In genomic region chr3:166902374-166902773, GRCh38 we compare ENCODE assay signal across 26 cellular contexts.
DNase-seq lines count a peak whose midpoint lies in the region; ATAC-seq and TF ChIP-seq lines count a peak whose summit lies in the region.
"Had no signal": no experiment of that assay in that cellular context is flagged by ENCODE, and none has a peak within 500 bp of the region (broad histone marks: within the 10 kb centered on the region; RNA-seq: fewer than 3 reads in every experiment).

No MANE protein-coding gene starts in this region.

- no peak overlapping the region for H3K56ac ChIP-seq in IMR-90 (ENCODE audit: extremely low read depth, insufficient read depth, low read length)

- no peak overlapping the region for H3K4me3 ChIP-seq in IMR-90 (ENCODE audit: insufficient read depth, low read depth, low read length)
- no peak overlapping the region for H3K4me3 ChIP-seq in SJCRH30
- H3K4me3 ChIP-seq: ascending aorta, upper lobe of right lung had no signal

- no peak overlapping the region for H2AK5ac ChIP-seq in IMR-90 (ENCODE audit: low read depth, low read length)

- no peak overlapping the region for H3K9ac ChIP-seq in IMR-90 (ENCODE audit: low read depth, low read length)
- H3K9ac ChIP-seq: KMS-11 had no signal

- dilution Hi-C loops in IMR-90 (cut with HindIII; ENCODE audit: low sequenced_read_pairs, unreplicated experiment): no loop called here

- no peak overlapping the region for H3K18ac ChIP-seq in IMR-90 (ENCODE audit: low read depth, low read length)

- H3K23ac ChIP-seq in IMR-90 (ENCODE audit: low read depth, low read length): no peak overlapping the region

- no peak overlapping the region for H2BK120ac ChIP-seq in IMR-90 (ENCODE audit: low read depth, low read length)

- POLR2A ChIA-PET in IMR-90 (lab: Charles Lee; ENCODE audit: unreplicated experiment): no interaction called here

- H3K4me1 ChIP-seq in IMR-90 (ENCODE audit: control insufficient read depth, insufficient read depth, low read length) (no peaks in the 10 kb centered on the region), SJCRH30 (no peaks in the 10 kb centered on the region)
- H3K4me1 ChIP-seq: ascending aorta, upper lobe of right lung had no signal

- no peak overlapping the region for H4K5ac ChIP-seq in IMR-90 (ENCODE audit: low read depth, low read length)

- H3K9me3 ChIP-seq in IMR-90 (ENCODE audit: control insufficient read depth, insufficient read depth, low read length) (no peaks in the 10 kb centered on the region), SJCRH30 (replicated peaks) (no peaks in the 10 kb centered on the region)
- H3K9me3 ChIP-seq: ascending aorta, upper lobe of right lung had no signal

- H2BK20ac ChIP-seq in IMR-90 (ENCODE audit: low read depth, low read length): no peak overlapping the region

- no peak overlapping the region for H2BK5ac ChIP-seq in IMR-90 (ENCODE audit: low read depth, low read length, poor library complexity, severe bottlenecking)

- no peak overlapping the region for H2BK15ac ChIP-seq in IMR-90 (ENCODE audit: low read depth, low read length)

- TF ChIP-seq RAD21 in IMR-90 (IDR thresholded peaks at IDR 0.05; ENCODE audit: low read length): peak; percentile 21; the same call in 1 of the 2 replicates

- H3K27ac ChIP-seq in 22Rv1 (no peak overlapping the region), IMR-90 (ENCODE audit: insufficient read depth, low read length) (no peak overlapping the region), VCaP (no peak overlapping the region), SJCRH30 (no peak overlapping the region)
- H3K27ac ChIP-seq: ascending aorta, KMS-11, upper lobe of right lung had no signal

- BruUV-seq in IMR-90 (replicated peaks; lab: Mats Ljungman, UMichigan): no TSS peak

- H3K4me2 ChIP-seq in IMR-90 (ENCODE audit: low read depth, low read length): no peak overlapping the region
- H3K4me2 ChIP-seq: KMS-11 had no signal

- TF ChIP-seq POLR2A in IMR-90 (IDR thresholded peaks at IDR 0.05; ENCODE audit: low read depth, low read length): no peak

- ATAC-seq in IMR-90 (ENCODE audit: low read depth): no peak
- ATAC-seq: activated naive CD4-positive, alpha-beta T cell treated with anti-CD3 and anti-CD28 coated beads, Interleukin-2, amount 50 U/mL, for 72 hours; left colon; stimulated activated effector memory CD8-positive, alpha-beta T cell treated with anti-CD3 and anti-CD28 coated beads, Interleukin-12 subunit alpha, Interleukin-12 subunit beta, amount 100 ng/mL, for 72 hours; upper lobe of right lung had no signal

- no peak overlapping the region for H2AK9ac ChIP-seq in IMR-90 (replicated peaks; ENCODE audit: low read depth, low read length, poor library complexity)

- no peak overlapping the region for H2AFZ ChIP-seq in IMR-90 (replicated peaks; ENCODE audit: low read length, poor library complexity)

- H3K9me1 ChIP-seq in IMR-90 (ENCODE audit: insufficient read depth, low read length): no peaks in the 10 kb centered on the region

- CTCF ChIA-PET in IMR-90 (lab: Yijun Ruan, JAX): no interaction called here

- H3K36me3 ChIP-seq in IMR-90 (ENCODE audit: control insufficient read depth, insufficient read depth, low read length): no peaks in the 10 kb centered on the region
- no peaks in the 10 kb centered on the region for H3K36me3 ChIP-seq in SJCRH30
- H3K36me3 ChIP-seq: ascending aorta, upper lobe of right lung had no signal

- H4K20me1 ChIP-seq in IMR-90 (ENCODE audit: insufficient read depth, low read length): no peaks in the 10 kb centered on the region

- no peaks in the 10 kb centered on the region for H3K79me1 ChIP-seq in IMR-90 (ENCODE audit: low read depth in 1 of 2, low read length in 2 of 2)

- TF ChIP-seq CTCF in 22Rv1 (IDR thresholded peaks at IDR 0.05) (0 out of 2 replicates have a peak, but pooled peaks have one; percentile 10), IMR-90 (conservative IDR thresholded peaks at IDR 0.05; ENCODE audit: low read depth, low read length) (peak; percentile 25; the same call in 1 of the 2 replicates), VCaP (conservative IDR thresholded peaks at IDR 0.05) (peak; percentile 64)

- H4K91ac ChIP-seq in IMR-90 (ENCODE audit: insufficient read depth, low read depth, low read length): no peak overlapping the region

- DNase-seq in IMR-90: no peak
- DNase-seq in iris pigment epithelial cell (ENCODE audit: low read depth): peak; percentile 1
- no peak for DNase-seq in HuH-7 (ENCODE audit: low spot score)
- no peak for DNase-seq in SJCRH30
- DNase-seq in H4 (ENCODE audit: low spot score): no peak
- DNase-seq in activated CD4-positive, alpha-beta T cell treated with anti-CD3 and anti-CD28 coated beads, Interleukin-2, amount 50 U/mL, for 4 hours: no peak
- DNase-seq: activated B cell treated with CpG ODN at 0.5 μM for 24 hours; C1 segment of cervical spinal cord; head of caudate nucleus; left colon; NCI-H1694; NCI-H2171; NCI-H524 treated with DMSO at 0.1 percent for 48 hours; NK-92 treated with Interleukin-12 subunit alpha and Interleukin-12 subunit beta, amount 100 ng/mL, for 24 hours; occipital lobe; RPMI8226; stimulated activated CD4-positive, alpha-beta T cell treated with anti-CD3 and anti-CD28 coated beads, Interleukin-2, amount 100 ng/mL, for 48 hours; substantia nigra; T1000; upper lobe of right lung had no signal

- H3K14ac ChIP-seq in IMR-90 (replicated peaks; ENCODE audit: low read depth, low read length): no peak overlapping the region

- no peak overlapping the region for H3K4ac ChIP-seq in IMR-90 (ENCODE audit: low read depth, low read length)

- H4K8ac ChIP-seq in IMR-90 (ENCODE audit: low read depth in 2 of 2, low read length in 2 of 2): no peak overlapping the region

- intact Hi-C loops in IMR-90 (cut with micrococcal nuclease): loop anchor here (5.0 kb wide), 1 partner anchor 885 kb away; no protein-coding TSS in a partner anchor

- H3K27me3 ChIP-seq in IMR-90 (ENCODE audit: control insufficient read depth, insufficient read depth, low read length) (no peaks in the 10 kb centered on the region), SJCRH30 (no peaks in the 10 kb centered on the region)
- H3K27me3 ChIP-seq: ascending aorta, upper lobe of right lung had no signal

- in situ Hi-C loops in IMR-90 (cut with MboI; ENCODE audit: low sequenced_read_pairs): no loop called here

TF ChIP-seq in IMR-90, 13 proteins besides CTCF, POLR2A, EP300 and RAD21:
- TF ChIP-seq MAZ (IDR thresholded peaks at IDR 0.05; ENCODE audit: borderline replicate concordance, low read depth, low read length): no peak
- TF ChIP-seq RCOR1 (IDR thresholded peaks at IDR 0.05; ENCODE audit: insufficient replicate concordance, low read length): no peak
- no peak for TF ChIP-seq FOS (IDR thresholded peaks at IDR 0.05; ENCODE audit: low read depth, low read length)
- no peak for TF ChIP-seq CEBPB (IDR thresholded peaks at IDR 0.05; ENCODE audit: low read depth, low read length)
- TF ChIP-seq MXI1 (IDR thresholded peaks at IDR 0.05; ENCODE audit: borderline replicate concordance, low read depth, low read length): no peak
- no peak for TF ChIP-seq NFE2L2 (IDR thresholded peaks at IDR 0.05; ENCODE audit: low read depth, low read length)
- no peak for TF ChIP-seq BHLHE40 (IDR thresholded peaks at IDR 0.05; ENCODE audit: low read depth, low read length)
- no peak for TF ChIP-seq MAFK (IDR thresholded peaks at IDR 0.05; ENCODE audit: low read depth, low read length)
- TF ChIP-seq ELK1 (IDR thresholded peaks at IDR 0.05; ENCODE audit: borderline replicate concordance, low read depth, low read length): no peak
- TF ChIP-seq CHD1 (IDR thresholded peaks at IDR 0.05; ENCODE audit: low read depth, low read length): no peak
- no peak for TF ChIP-seq SMC3 (IDR thresholded peaks at IDR 0.05; ENCODE audit: low read depth, low read length)
- no peak for TF ChIP-seq RFX5 (IDR thresholded peaks at IDR 0.05; ENCODE audit: low read depth, low read length)
- no peak for TF ChIP-seq USF2 (IDR thresholded peaks at IDR 0.05; ENCODE audit: low read depth, low read length)

Comparison
In these comparisons a context has a peak if more than half of its experiments do, and no peak if none do; other contexts are left out.
1. CTCF ChIP-seq: peak in every context shown above with its lines; median percentile 64 in VCaP; 25 in IMR-90; 10 in 22Rv1.